Comparison of ENCODE assay signal across 8 cellular contexts in the genomic region with DNA sequence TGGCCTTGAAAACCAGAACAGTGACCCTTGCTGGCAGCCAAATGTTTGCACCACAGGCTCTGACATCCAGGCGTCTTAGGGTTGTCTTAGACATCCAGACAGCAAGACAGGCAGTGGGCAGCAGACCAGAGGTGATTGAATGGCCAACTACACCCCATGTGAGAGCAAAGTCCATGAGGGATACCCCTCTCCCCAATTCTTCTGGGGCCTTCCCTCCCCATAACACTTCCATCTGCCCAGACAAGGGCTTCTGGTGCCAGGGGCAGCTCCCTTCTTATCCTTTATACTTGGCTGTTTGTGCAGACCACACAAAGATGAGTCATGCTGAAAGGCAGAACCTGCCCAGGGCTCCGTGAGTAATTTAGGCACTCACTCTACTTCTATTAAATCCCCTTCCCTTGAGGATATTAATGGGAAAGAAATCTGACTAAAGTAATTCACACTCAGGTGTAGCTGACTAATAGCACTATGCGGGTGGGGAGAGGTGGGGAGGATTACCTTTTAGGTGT.
DNase-seq lines count a peak whose midpoint lies in the region; ATAC-seq and TF ChIP-seq lines count a peak whose summit lies in the region.

No MANE protein-coding gene starts in this region.

- ATAC-seq in GM21528 (IDR thresholded peaks at IDR 0.05; ENCODE audit: low FRiP score, unreplicated experiment) (no peak), HG03175 (IDR thresholded peaks at IDR 0.05; ENCODE audit: unreplicated experiment) (no peak)

- H3K36me3 ChIP-seq in MM.1S (replicated peaks; ENCODE audit: insufficient read depth, low read length) = no peaks in the 10 kb centered on the region

- H3K9me3 ChIP-seq in MM.1S (replicated peaks; ENCODE audit: insufficient read depth, low read length) = no peaks in the 10 kb centered on the region

- H3K4me1 ChIP-seq in MM.1S (ENCODE audit: low read length) = peaks cover 48% of the 10 kb centered on the region

- peak overlapping the region; percentile 27 for H3K27ac Mint-ChIP-seq in neural crest cell (ENCODE audit: unreplicated experiment)

- H3K9me3 Mint-ChIP-seq in neural crest cell = peaks cover 8% of the 10 kb centered on the region

- H3K4me2 ChIP-seq in MM.1S (ENCODE audit: low read depth, low read length) = peak overlapping the region; percentile 86

- H2AFZ ChIP-seq in MM.1S (ENCODE audit: low read length) = peak overlapping the region; percentile 77

- DNase-seq in ELR (ENCODE audit: low read depth) = peak; percentile 91
- DNase-seq in MM.1S = peak; percentile 33
- DNase-seq in amniotic epithelial cell (ENCODE audit: low read depth) = peak; percentile 89
- DNase-seq in neural crest cell (ENCODE audit: low read depth, low spot score) = no peak
- DNase-seq in NCI-H1930 (lab: John Stamatoyannopoulos, UW) = no peak
- no peak for DNase-seq in NK-92 treated with Interleukin-12 subunit alpha and Interleukin-12 subunit beta, amount 100 ng/mL, for 24 hours (lab: John Stamatoyannopoulos, UW)

- peaks cover 44% of the 10 kb centered on the region for H3K4me1 Mint-ChIP-seq in neural crest cell

- no peaks in the 10 kb centered on the region for H3K27me3 ChIP-seq in MM.1S (replicated peaks; ENCODE audit: insufficient read depth, low read length)

- no peaks in the 10 kb centered on the region for H3K27me3 Mint-ChIP-seq in neural crest cell (ENCODE audit: low read depth)

- peaks cover 31% of the 10 kb centered on the region for H3F3A ChIP-seq in MM.1S (ENCODE audit: insufficient read depth, low read length)

- H4K20me1 ChIP-seq in MM.1S (ENCODE audit: insufficient read depth, low read length) = no peaks in the 10 kb centered on the region

- H3K9ac ChIP-seq in MM.1S (ENCODE audit: low read length) = peak overlapping the region; percentile 76; the same call in 1 of the 2 replicates

- peak overlapping the region; percentile 98; the same call in 1 of the 2 replicates for H3K27ac ChIP-seq in MM.1S (ENCODE audit: low read length)

- no peaks in the 10 kb centered on the region for H3K79me2 ChIP-seq in MM.1S (ENCODE audit: low read length)

- no peak overlapping the region for H3K4me3 Mint-ChIP-seq in neural crest cell

- H3K9me2 ChIP-seq in MM.1S (replicated peaks; ENCODE audit: insufficient read depth, low read length) = no peaks in the 10 kb centered on the region

- TF ChIP-seq CTCF in MM.1S (IDR thresholded peaks at IDR 0.05; ENCODE audit: low read length) = no peak; the same call in 1 of the 2 replicates
- TF ChIP-seq CTCF in neural crest cell (conservative IDR thresholded peaks at IDR 0.05) = no peak

- H3K4me3 ChIP-seq in MM.1S (ENCODE audit: low read length) = no peak overlapping the region

- H3K36me3 Mint-ChIP-seq in neural crest cell (ENCODE audit: low read depth) = peaks cover 6% of the 10 kb centered on the region

Comparison
In these comparisons a context has a peak if more than half of its experiments do, and no peak if none do; other contexts are left out.
1. DNase-seq: peak in ELR (single experiment), MM.1S (single experiment) and amniotic epithelial cell (single experiment); none in neural crest cell (single experiment), NCI-H1930 (0 of 2) and NK-92 treated with Interleukin-12 subunit alpha and Interleukin-12 subunit beta, amount 100 ng/mL, for 24 hours (single experiment).